In genomic region chr5:176131771-176132170, GRCh38 we compare ENCODE assay signal across 16 cellular contexts.
"Had no signal": no experiment of that assay in that cellular context is flagged by ENCODE, and none has a peak within 500 bp of the region (broad histone marks: within the 10 kb centered on the region; RNA-seq: fewer than 3 reads in every experiment).

No MANE protein-coding gene starts in this region.

- H3K27ac Mint-ChIP-seq: nephron progenitor cell had no signal

- H3K9me3 Mint-ChIP-seq: naive thymus-derived CD4-positive, alpha-beta T cell had no signal

- H3K27me3 ChIP-seq: thyroid gland had no signal

- H3K36me3 ChIP-seq: prostate gland, thyroid gland, upper lobe of left lung, uterus had no signal

- H3K9me3 ChIP-seq: prostate gland, thyroid gland, upper lobe of left lung, uterus had no signal

- H3K36me3 Mint-ChIP-seq: naive thymus-derived CD4-positive, alpha-beta T cell had no signal

- H3K27ac ChIP-seq: dorsolateral prefrontal cortex, parathyroid adenoma, prostate gland, thyroid gland, upper lobe of left lung, uterus had no signal

- DNase-seq: cortex of kidney; dorsolateral prefrontal cortex; effector CD8-positive, alpha-beta T cell; foreskin melanocyte; hippocampal formation; kidney glomerular epithelial cell; mammary epithelial cell; naive thymus-derived CD4-positive, alpha-beta T cell; nephron progenitor cell; stimulated activated CD4-positive, alpha-beta T cell treated with anti-CD3 and anti-CD28 coated beads, Interleukin-2, amount 100 ng/mL, for 48 hours; stimulated activated naive CD4-positive, alpha-beta T cell treated with Interleukin-2 at 50 U/mL for 16 hours; thyroid gland; uterus had no signal

- H3K4me1 ChIP-seq: parathyroid adenoma, prostate gland, uterus had no signal

- H3K4me3 ChIP-seq: dorsolateral prefrontal cortex, prostate gland, thyroid gland, upper lobe of left lung, uterus had no signal
